In genomic region chr7:41463770-41464470, GRCh38 we compare ENCODE assay signal across 18 cellular contexts.
DNase-seq lines count a peak whose midpoint lies in the region; ATAC-seq, FAIRE-seq and TF ChIP-seq lines count a peak whose summit lies in the region.
"Had no signal": no experiment of that assay in that cellular context is flagged by ENCODE, and none has a peak within 500 bp of the region (broad histone marks: within the 10 kb centered on the region; RNA-seq: fewer than 3 reads in every experiment).

No MANE protein-coding gene starts in this region.

- H3K9me3 ChIP-seq in IMR-90 (ENCODE audit: control insufficient read depth, insufficient read depth, low read length) (no peaks in the 10 kb centered on the region), mesenchymal stem cell (ENCODE audit: control insufficient read depth, low read length) (no peaks in the 10 kb centered on the region), testis (no peaks in the 10 kb centered on the region)

- ATAC-seq in IMR-90 (ENCODE audit: low read depth): peak; percentile 61
- ATAC-seq: GM23338, HCT116 had no signal

- H2BK20ac ChIP-seq in IMR-90 (ENCODE audit: low read depth, low read length): no peak overlapping the region

- no peak overlapping the region for H3K18ac ChIP-seq in IMR-90 (ENCODE audit: low read depth, low read length)
- no peak overlapping the region for H3K18ac ChIP-seq in mesenchymal stem cell (ENCODE audit: low read depth in 1 of 2, low read length in 2 of 2)

- no peak overlapping the region for H2AK5ac ChIP-seq in IMR-90 (ENCODE audit: low read depth, low read length)
- H2AK5ac ChIP-seq in mesenchymal stem cell (ENCODE audit: low read length, severe bottlenecking): no peak overlapping the region

- no peaks in the 10 kb centered on the region for H3K9me1 ChIP-seq in IMR-90 (ENCODE audit: insufficient read depth, low read length)

- no peak overlapping the region for H3K56ac ChIP-seq in IMR-90 (ENCODE audit: extremely low read depth, insufficient read depth, low read length)

- 0 out of 2 replicates have a peak overlapping the region, but pooled peaks have one; percentile 6 for H3K4ac ChIP-seq in IMR-90 (ENCODE audit: low read depth, low read length)
- H3K4ac ChIP-seq in mesenchymal stem cell (ENCODE audit: low read depth in 1 of 2, low read length in 2 of 2): no peak overlapping the region

- H2BK15ac ChIP-seq in IMR-90 (ENCODE audit: low read depth, low read length) (no peak overlapping the region), mesenchymal stem cell (ENCODE audit: low read depth, poor library complexity, severe bottlenecking) (no peak overlapping the region)

- no peak overlapping the region for H4K8ac ChIP-seq in IMR-90 (ENCODE audit: low read depth in 2 of 2, low read length in 2 of 2)
- H4K8ac ChIP-seq in mesenchymal stem cell (ENCODE audit: low read length): peak overlapping the region; percentile 12

- POLR2A ChIA-PET in IMR-90 (lab: Charles Lee; ENCODE audit: unreplicated experiment): interaction anchor here (0.6 kb wide), 1 partner anchor 11 kb away, joined by 3 read pairs; no protein-coding TSS in a partner anchor

- no peak overlapping the region for H4K5ac ChIP-seq in IMR-90 (ENCODE audit: low read depth, low read length)

- no peak for TF ChIP-seq RAD21 in IMR-90 (IDR thresholded peaks at IDR 0.05; ENCODE audit: low read length)

- no TSS peak for BruUV-seq in IMR-90 (replicated peaks; lab: Mats Ljungman, UMichigan)

- no peaks in the 10 kb centered on the region for H3K36me3 ChIP-seq in IMR-90 (ENCODE audit: control insufficient read depth, insufficient read depth, low read length)
- H3K36me3 ChIP-seq in bronchial epithelial cell (ENCODE audit: control insufficient read depth, insufficient read depth, low read length): no peaks in the 10 kb centered on the region
- no peaks in the 10 kb centered on the region for H3K36me3 ChIP-seq in mesenchymal stem cell (ENCODE audit: control insufficient read depth in 1 of 2, insufficient read depth in 2 of 2, low read depth in 1 of 2, low read length in 2 of 2)
- H3K36me3 ChIP-seq in testis (ENCODE audit: low read depth, missing control alignments): no peaks in the 10 kb centered on the region

- TF ChIP-seq POLR2A in IMR-90 (IDR thresholded peaks at IDR 0.05; ENCODE audit: low read depth, low read length) (no peak), testis (IDR thresholded peaks at IDR 0.05) (no peak)

- H3K23ac ChIP-seq in IMR-90 (ENCODE audit: low read depth, low read length) (peak overlapping the region; percentile 54; the same call in 1 of the 2 replicates), mesenchymal stem cell (ENCODE audit: low read length in 2 of 2) (no peak overlapping the region)

- no CpG with 5 or more reads among the region's 3 CpGs for WGBS in IMR-90 (ENCODE audit: extremely low coverage in 2 of 2, insufficient read length in 1 of 2), 2 experiments
- WGBS in mesenchymal stem cell: 73% methylated on average over 2 of the region's 3 CpGs
- 87 to 96% methylated on average over 3 of the region's 3 CpGs for WGBS in testis, 2 donors

- no peak overlapping the region for H3K14ac ChIP-seq in IMR-90 (replicated peaks; ENCODE audit: low read depth, low read length)
- no peak overlapping the region for H3K14ac ChIP-seq in mesenchymal stem cell (ENCODE audit: low read length in 2 of 2)

- H2BK120ac ChIP-seq in IMR-90 (ENCODE audit: low read depth, low read length) (no peak overlapping the region), mesenchymal stem cell (ENCODE audit: low read depth, low read length) (no peak overlapping the region)

- H3K4me2 ChIP-seq in IMR-90 (ENCODE audit: low read depth, low read length): no peak overlapping the region
- H3K4me2 ChIP-seq in mesenchymal stem cell (ENCODE audit: low read length, poor library complexity, severe bottlenecking): no peak overlapping the region
- H3K4me2 ChIP-seq: GM23338 had no signal

- H3K4me3 ChIP-seq in IMR-90 (ENCODE audit: insufficient read depth, low read depth, low read length): no peak overlapping the region
- no peak overlapping the region for H3K4me3 ChIP-seq in bronchial epithelial cell (ENCODE audit: low read depth, low read length)
- H3K4me3 ChIP-seq in mesenchymal stem cell (ENCODE audit: insufficient read depth in 1 of 2, low read depth in 1 of 2, low read length in 2 of 2): no peak overlapping the region
- H3K4me3 ChIP-seq in testis: no peak overlapping the region
- H3K4me3 ChIP-seq: GM23338 had no signal

- H3K79me1 ChIP-seq in IMR-90 (ENCODE audit: low read depth in 1 of 2, low read length in 2 of 2) (no peaks in the 10 kb centered on the region), mesenchymal stem cell (replicated peaks; ENCODE audit: low read length, poor library complexity, severe bottlenecking) (no peaks in the 10 kb centered on the region)

- FAIRE-seq in bronchial epithelial cell (lab: Jason Lieb, UNC) (peak; percentile 77), urothelium cell line (lab: Jason Lieb, UNC) (peak; percentile 32)
- FAIRE-seq: GM12891, GM18507 had no signal

- H2AFZ ChIP-seq in IMR-90 (replicated peaks; ENCODE audit: low read length, poor library complexity): no peak overlapping the region
- H2AFZ ChIP-seq in mesenchymal stem cell (ENCODE audit: low read depth, low read length): no peak overlapping the region
- H2AFZ ChIP-seq: GM23338 had no signal

- in situ Hi-C loops in IMR-90 (cut with MboI; ENCODE audit: low sequenced_read_pairs): no loop called here

- no peak overlapping the region for H4K91ac ChIP-seq in IMR-90 (ENCODE audit: insufficient read depth, low read depth, low read length)
- no peak overlapping the region for H4K91ac ChIP-seq in mesenchymal stem cell (ENCODE audit: low read length)

- H2BK5ac ChIP-seq in IMR-90 (ENCODE audit: low read depth, low read length, poor library complexity, severe bottlenecking): no peak overlapping the region
- H2BK5ac ChIP-seq in mesenchymal stem cell (ENCODE audit: low read depth, low read length, poor library complexity, severe bottlenecking): no peak overlapping the region

- peak; percentile 63 for DNase-seq in IMR-90
- DNase-seq in bronchial epithelial cell (ENCODE audit: low read depth): no peak
- DNase-seq in mesenchymal stem cell: peak; percentile 50
- DNase-seq in urothelium cell line (ENCODE audit: low spot score): no peak
- DNase-seq in NCI-H748 treated with DMSO at 0.1 percent for 48 hours (lab: John Stamatoyannopoulos, UW): no peak
- DNase-seq in testis: no peak
- DNase-seq: C1 segment of cervical spinal cord; Calu3; CD4-positive, alpha-beta memory T cell; COR-L47; DMS53; DMS79 treated with DMSO at 0.1 percent for 48 hours; GF-D8; H9 had no signal

- no peak overlapping the region for H2BK12ac ChIP-seq in mesenchymal stem cell (ENCODE audit: low read length in 2 of 2)

- CTCF ChIA-PET in IMR-90 (lab: Yijun Ruan, JAX): no interaction called here

- H3K4me1 ChIP-seq in IMR-90 (ENCODE audit: control insufficient read depth, insufficient read depth, low read length) (peaks cover 2% of the 10 kb centered on the region), mesenchymal stem cell (ENCODE audit: control insufficient read depth, insufficient read depth, low read depth, low read length) (peaks cover 2% of the 10 kb centered on the region), testis (no peaks in the 10 kb centered on the region)

- H3K9ac ChIP-seq in IMR-90 (ENCODE audit: low read depth, low read length) (no peak overlapping the region), mesenchymal stem cell (ENCODE audit: low read length) (no peak overlapping the region)

- no peak for TF ChIP-seq CTCF in IMR-90 (conservative IDR thresholded peaks at IDR 0.05; ENCODE audit: low read depth, low read length)
- TF ChIP-seq CTCF in bronchial epithelial cell (IDR thresholded peaks at IDR 0.05; ENCODE audit: insufficient read depth, low read length, severe bottlenecking): no peak
- TF ChIP-seq CTCF in testis (IDR thresholded peaks at IDR 0.05): no peak

- no peaks in the 10 kb centered on the region for H3K27me3 ChIP-seq in IMR-90 (ENCODE audit: control insufficient read depth, insufficient read depth, low read length)
- no peaks in the 10 kb centered on the region for H3K27me3 ChIP-seq in bronchial epithelial cell (ENCODE audit: control insufficient read depth, insufficient read depth, low read length)
- H3K27me3 ChIP-seq in mesenchymal stem cell (ENCODE audit: control insufficient read depth in 1 of 2, insufficient read depth in 1 of 2, low read length in 2 of 2): no peaks in the 10 kb centered on the region
- no peaks in the 10 kb centered on the region for H3K27me3 ChIP-seq in testis

- dilution Hi-C loops in IMR-90 (cut with HindIII; ENCODE audit: low sequenced_read_pairs, unreplicated experiment): no loop called here

- intact Hi-C loops in IMR-90 (cut with micrococcal nuclease) (no loop called here), testis (cut with DNase I; ENCODE audit: low total_unique reads) (no loop called here)

- H3K27ac ChIP-seq in IMR-90 (ENCODE audit: insufficient read depth, low read length) (no peak overlapping the region), mesenchymal stem cell (ENCODE audit: low read length, poor library complexity, severe bottlenecking) (no peak overlapping the region), testis (no peak overlapping the region)

- H2AK9ac ChIP-seq in IMR-90 (replicated peaks; ENCODE audit: low read depth, low read length, poor library complexity): no peak overlapping the region

- no peaks in the 10 kb centered on the region for H4K20me1 ChIP-seq in IMR-90 (ENCODE audit: insufficient read depth, low read length)

TF ChIP-seq in IMR-90, 13 proteins besides CTCF, POLR2A, EP300 and RAD21:
- no peak for TF ChIP-seq BHLHE40 (IDR thresholded peaks at IDR 0.05; ENCODE audit: low read depth, low read length)
- TF ChIP-seq CHD1 (IDR thresholded peaks at IDR 0.05; ENCODE audit: low read depth, low read length): no peak
- TF ChIP-seq NFE2L2 (IDR thresholded peaks at IDR 0.05; ENCODE audit: low read depth, low read length): no peak
- no peak for TF ChIP-seq SMC3 (IDR thresholded peaks at IDR 0.05; ENCODE audit: low read depth, low read length)
- TF ChIP-seq ELK1 (IDR thresholded peaks at IDR 0.05; ENCODE audit: borderline replicate concordance, low read depth, low read length): no peak
- no peak for TF ChIP-seq RFX5 (IDR thresholded peaks at IDR 0.05; ENCODE audit: low read depth, low read length)

Comparison
In these comparisons a context has a peak if more than half of its experiments do, and no peak if none do; other contexts are left out.
1. DNase-seq: peak in IMR-90 (single experiment) and mesenchymal stem cell (single experiment); none in bronchial epithelial cell (single experiment), urothelium cell line (single experiment), NCI-H748 treated with DMSO at 0.1 percent for 48 hours (single experiment) and testis (single experiment).